Comparison of ENCODE assay signal across 23 cellular contexts in the genomic region with DNA sequence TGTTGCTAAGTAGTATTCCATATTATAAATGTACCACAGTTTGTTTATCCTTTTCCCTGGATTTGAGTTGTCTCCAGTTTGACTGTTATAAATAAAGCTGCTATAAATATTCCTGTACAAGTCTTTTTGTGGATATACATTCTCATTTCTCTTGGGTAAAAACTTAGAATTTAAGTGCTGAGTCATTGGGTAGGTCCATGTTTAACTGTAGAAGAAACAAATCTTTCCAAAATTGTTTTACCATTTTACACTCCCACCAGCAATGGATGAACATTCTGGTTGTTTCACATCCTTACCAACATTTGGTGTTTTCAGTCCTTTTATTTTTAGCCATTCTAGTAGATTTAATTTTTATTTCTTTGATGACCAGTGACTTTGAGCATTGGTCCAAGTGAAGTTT.
"Had no signal": no experiment of that assay in that cellular context is flagged by ENCODE, and none has a peak within 500 bp of the region (broad histone marks: within the 10 kb centered on the region; RNA-seq: fewer than 3 reads in every experiment).

No MANE protein-coding gene starts in this region.

- ATAC-seq: activated CD4-positive, CD25-positive, alpha-beta regulatory T cell treated with anti-CD3 and anti-CD28 coated beads, Interleukin-2, amount 50 U/mL, for 24 hours; activated CD8-positive, alpha-beta T cell treated with anti-CD3 and anti-CD28 coated beads for 36 hours; activated T-cell treated with anti-CD3 and anti-CD28 coated beads, Interleukin-2, amount 50 U/mL, for 72 hours; Panc1; Right ventricle myocardium inferior had no signal

- H3K36me3 Mint-ChIP-seq: activated naive CD4-positive, alpha-beta T cell treated with anti-CD3 and anti-CD28 coated beads, Interleukin-2, amount 10 ng/mL, durations not matched to agents 7 days and 5 days; activated naive CD8-positive, alpha-beta T cell treated with anti-CD3 and anti-CD28 coated beads for 36 hours had no signal

- H3K4me1 Mint-ChIP-seq: activated naive CD4-positive, alpha-beta T cell treated with anti-CD3 and anti-CD28 coated beads, Interleukin-2, amount 10 ng/mL, durations not matched to agents 7 days and 5 days had no signal

- H3K4me3 Mint-ChIP-seq: activated CD8-positive, alpha-beta T cell treated with anti-CD3 and anti-CD28 coated beads for 36 hours; activated naive CD4-positive, alpha-beta T cell treated with anti-CD3 and anti-CD28 coated beads, Interleukin-2, amount 10 ng/mL, durations not matched to agents 7 days and 5 days; activated naive CD8-positive, alpha-beta T cell treated with anti-CD3 and anti-CD28 coated beads for 36 hours; activated T-cell treated with anti-CD3 and anti-CD28 coated beads, Interleukin-2, amount 50 U/mL, for 72 hours had no signal

- DNase-seq: activated CD4-positive, alpha-beta T cell treated with anti-CD3 and anti-CD28 coated beads for 4 hours; activated CD8-positive, alpha-beta memory T cell treated with anti-CD3 and anti-CD28 coated beads, Interleukin-2, amount 50 U/mL, for 4 hours; activated CD8-positive, alpha-beta T cell treated with anti-CD3 and anti-CD28 coated beads for 36 hours; activated gamma-delta T cell treated with Interleukin-2 at 50 U/mL for 16 hours; activated naive CD4-positive, alpha-beta T cell treated with anti-CD3 and anti-CD28 coated beads, Interleukin-2, amount 10 ng/mL, durations not matched to agents 7 days and 5 days; activated naive CD8-positive, alpha-beta T cell treated with anti-CD3 and anti-CD28 coated beads for 36 hours; activated T-cell treated with anti-CD3 and anti-CD28 coated beads, Interleukin-2, amount 50 U/mL, for 72 hours; MM.1S; NCI-H1105; NCI-H1436; NCI-H187; NCI-H2081; NCI-H510A treated with DMSO at 0.1 percent for 48 hours; NCI-H69; NK-92 treated with Interleukin-12 subunit alpha and Interleukin-12 subunit beta, amount 100 ng/mL, for 24 hours; OCI-M1; RPMI8226; T-helper 1 cell had no signal

- H3K4me3 ChIP-seq: SK-N-MC had no signal

- H3K27ac ChIP-seq: SK-N-MC had no signal

- H3K9me3 Mint-ChIP-seq: activated CD8-positive, alpha-beta T cell treated with anti-CD3 and anti-CD28 coated beads for 36 hours; activated naive CD4-positive, alpha-beta T cell treated with anti-CD3 and anti-CD28 coated beads, Interleukin-2, amount 10 ng/mL, durations not matched to agents 7 days and 5 days; activated naive CD8-positive, alpha-beta T cell treated with anti-CD3 and anti-CD28 coated beads for 36 hours; activated T-cell treated with anti-CD3 and anti-CD28 coated beads, Interleukin-2, amount 50 U/mL, for 72 hours; activated T-helper 2 cell treated with anti-CD3 and anti-CD28 coated beads, Interferon-gamma antibody, Interleukin-2, Interleukin-4, amounts not matched to agents 10 μg/mL and 5 μg/mL and 100 μg/mL, durations not matched to agents 14 hours and 24 hours and 36 hours had no signal

- H3K27ac Mint-ChIP-seq: activated CD8-positive, alpha-beta T cell treated with anti-CD3 and anti-CD28 coated beads for 36 hours; activated naive CD4-positive, alpha-beta T cell treated with anti-CD3 and anti-CD28 coated beads, Interleukin-2, amount 10 ng/mL, durations not matched to agents 7 days and 5 days; activated naive CD8-positive, alpha-beta T cell treated with anti-CD3 and anti-CD28 coated beads for 36 hours; activated T-cell treated with anti-CD3 and anti-CD28 coated beads, Interleukin-2, amount 50 U/mL, for 72 hours; activated T-helper 2 cell treated with anti-CD3 and anti-CD28 coated beads, Interferon-gamma antibody, Interleukin-2, Interleukin-4, amounts not matched to agents 10 μg/mL and 5 μg/mL and 100 μg/mL, durations not matched to agents 14 hours and 24 hours and 36 hours had no signal
